In the genomic region with DNA sequence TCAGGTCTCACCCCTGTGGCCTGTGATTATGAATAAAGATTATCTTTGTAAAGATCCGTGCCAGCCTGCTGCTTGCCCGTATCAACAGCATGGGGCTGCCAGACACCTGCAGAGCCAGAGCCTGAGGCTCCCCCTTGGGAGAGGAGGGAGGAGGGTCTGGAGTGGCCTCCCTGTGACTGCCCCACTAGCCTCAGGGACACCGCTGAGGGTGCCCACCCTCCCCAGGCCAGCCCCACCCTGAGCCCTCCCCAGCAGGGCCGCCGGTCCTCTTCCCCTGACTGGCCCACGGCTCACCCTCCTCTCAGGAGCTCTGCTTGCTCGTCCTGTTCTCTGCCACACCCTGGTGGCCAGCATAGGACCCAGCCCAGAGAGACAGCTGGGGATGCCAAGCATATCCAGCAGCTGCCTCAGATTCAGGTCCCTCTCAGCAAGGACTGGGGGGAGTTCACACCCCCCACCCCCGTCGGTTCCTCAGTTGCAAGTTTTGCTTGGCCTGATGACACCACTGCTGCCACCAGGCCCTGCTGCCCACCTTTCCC, we compare ENCODE assay signal across 11 cellular contexts. TPM values are rescaled to one million over a fixed set of nuclear protein-coding genes. Genes with fewer than 3 reads are reported as not detected.
DNase-seq lines count a peak whose midpoint lies in the region; ATAC-seq, FAIRE-seq and TF ChIP-seq lines count a peak whose summit lies in the region.
"Had no signal": no experiment of that assay in that cellular context is flagged by ENCODE, and none has a peak within 500 bp of the region (broad histone marks: within the 10 kb centered on the region; RNA-seq: fewer than 3 reads in every experiment).

No MANE protein-coding gene starts in this region.

- H3K4me1 ChIP-seq in HepG2 (ENCODE audit: insufficient read depth, low read length) (peaks cover 38% of the 10 kb centered on the region), right lobe of liver (peaks cover 0 to 49% (median 23%) of the 10 kb centered on the region in 4 donors)

- H3K9ac ChIP-seq in HepG2 (ENCODE audit: insufficient read depth, low read depth, low read length) = no peak overlapping the region

- H3K4me2 ChIP-seq in HepG2 (ENCODE audit: low read depth, low read length) = peak overlapping the region; percentile 94; the same call in 1 of the 2 replicates

- no peaks in the 10 kb centered on the region for H3K27me3 Mint-ChIP-seq in activated naive CD8-positive, alpha-beta T cell treated with anti-CD3 and anti-CD28 coated beads for 36 hours
- H3K27me3 Mint-ChIP-seq in memory B cell = no peaks in the 10 kb centered on the region

- in situ Hi-C loops in HepG2 (cut with HindIII; ENCODE audit: extremely low pct_ligation_motif_present, low pct_unique_long_range_greater_than_20kb) = no loop called here

- ATAC-seq in HepG2 (peak; percentile 33), right lobe of liver (no peak), memory B cell (ENCODE audit: low read depth) (no peak), GM21786 (IDR thresholded peaks at IDR 0.05; ENCODE audit: unreplicated experiment) (no peak)

- H3K27ac ChIP-seq in HepG2 (ENCODE audit: extremely low read length, insufficient read depth, low read length) (no peak overlapping the region), right lobe of liver (no peak overlapping the region)

- no peaks in the 10 kb centered on the region for H3K9me3 Mint-ChIP-seq in activated naive CD8-positive, alpha-beta T cell treated with anti-CD3 and anti-CD28 coated beads for 36 hours
- H3K9me3 Mint-ChIP-seq in memory B cell = no peaks in the 10 kb centered on the region

- BruUV-seq in HepG2 (replicated peaks; lab: Mats Ljungman, UMichigan) = no TSS peak

- H3K36me3 ChIP-seq in HepG2 (replicated peaks in 1 of 2; ENCODE audit: control insufficient read depth in 1 of 2, insufficient read depth in 2 of 2, low read length in 2 of 2) (peaks cover 13 to 20% of the 10 kb centered on the region in 2 experiments; a peak in 3 of 5 replicates), right lobe of liver (peaks cover 0 to 17% (median 4%) of the 10 kb centered on the region in 4 donors)

- POLR2A ChIA-PET in HepG2 (lab: Yijun Ruan, JAX) = interaction anchor here (0.6 to 3.8 kb wide), 9 partner anchors 8 to 50 kb away, joined by 3 to 52 read pairs (median 11); a partner anchor contains a TSS

- peaks cover 8% of the 10 kb centered on the region for H3K36me3 Mint-ChIP-seq in activated naive CD8-positive, alpha-beta T cell treated with anti-CD3 and anti-CD28 coated beads for 36 hours
- H3K36me3 Mint-ChIP-seq in memory B cell = peaks cover 4% of the 10 kb centered on the region

- no peak for TF ChIP-seq RAD21 in HepG2 (CRISPR knock-in tag; IDR thresholded peaks at IDR 0.05)

- H3K4me3 Mint-ChIP-seq in activated naive CD8-positive, alpha-beta T cell treated with anti-CD3 and anti-CD28 coated beads for 36 hours = peak overlapping the region; percentile 65
- peak overlapping the region; percentile 47 for H3K4me3 Mint-ChIP-seq in memory B cell

- H2AFZ ChIP-seq in HepG2 (ENCODE audit: low read length) = no peak overlapping the region

- H3K27me3 ChIP-seq in HepG2 (ENCODE audit: control insufficient read depth in 1 of 2, insufficient read depth in 2 of 2, low read length in 2 of 2) (no peaks in the 10 kb centered on the region), right lobe of liver (no peaks in the 10 kb centered on the region)

- H3K9me3 ChIP-seq in HepG2 (ENCODE audit: low read length) (no peaks in the 10 kb centered on the region), right lobe of liver (no peaks in the 10 kb centered on the region)

- 92% methylated on average over 4 of the region's 9 CpGs for WGBS in HepG2 (ENCODE audit: low lambda C conversion rate)
- WGBS in right lobe of liver (ENCODE audit: insufficient coverage, low coverage, low lambda C conversion rate, missing lambda C conversion rate) = 78% methylated on average over 3 of the region's 9 CpGs

- FAIRE-seq in HepG2 (lab: Jason Lieb, UNC) = no peak

- DNase-seq in HepG2 (ENCODE audit: low spot score) (no peak), right lobe of liver (no peak), memory B cell (ENCODE audit: low spot score in 2 of 2) (no peak), D341Med (ENCODE audit: low spot score) (no peak), A172 (ENCODE audit: low spot score) (no peak), cortex of kidney (lab: John Stamatoyannopoulos, UW) (no peak)
- no peak for DNase-seq in activated naive CD8-positive, alpha-beta T cell treated with anti-CD3 and anti-CD28 coated beads for 36 hours
- DNase-seq: cerebellar nuclear complex, DMS79 treated with DMSO at 0.1 percent for 48 hours had no signal

- H4K20me1 ChIP-seq in HepG2 (ENCODE audit: insufficient read depth, low read length) = no peaks in the 10 kb centered on the region

- TF ChIP-seq CTCF in HepG2 (CRISPR knock-in tag; IDR thresholded peaks at IDR 0.05) = peak; percentile 34
- TF ChIP-seq CTCF in right lobe of liver (IDR thresholded peaks at IDR 0.05) = no peak

- CTCF ChIA-PET in HepG2 (lab: Yijun Ruan, JAX; ENCODE audit: low intra/inter-chr PET ratio, low total read pairs) = interaction anchor here (0.9 to 2.6 kb wide), 3 partner anchors 37 to 45 kb away, joined by 3 to 19 read pairs (median 16); a partner anchor contains a TSS

- H3K27ac Mint-ChIP-seq in activated naive CD8-positive, alpha-beta T cell treated with anti-CD3 and anti-CD28 coated beads for 36 hours = no peak overlapping the region
- peak overlapping the region; percentile 82 for H3K27ac Mint-ChIP-seq in memory B cell

- no peak; a peak in 1 of 4 replicates for TF ChIP-seq POLR2A in HepG2 (IDR thresholded peaks at IDR 0.05; ENCODE audit: insufficient read depth in 1 of 2, low read depth in 2 of 2, low read length in 2 of 2)
- TF ChIP-seq POLR2A in right lobe of liver (IDR thresholded peaks at IDR 0.05) = no peak

- intact Hi-C loops in HepG2 (cut with micrococcal nuclease; ENCODE audit: unreplicated experiment) = no loop called here
- intact Hi-C loops in right lobe of liver (cut with DNase I) = no loop called here

- TF ChIP-seq EP300 in HepG2 (IDR thresholded peaks at IDR 0.05; ENCODE audit: low read depth in 2 of 2, low read length in 2 of 2) = no peak
- no peak for TF ChIP-seq EP300 in HepG2 (CRISPR knock-in tag; IDR thresholded peaks at IDR 0.05; ENCODE audit: borderline replicate concordance)

- peaks cover 22% of the 10 kb centered on the region for H3K4me1 Mint-ChIP-seq in activated naive CD8-positive, alpha-beta T cell treated with anti-CD3 and anti-CD28 coated beads for 36 hours
- H3K4me1 Mint-ChIP-seq in memory B cell = peaks cover 15% of the 10 kb centered on the region

- H3K79me2 ChIP-seq in HepG2 (ENCODE audit: insufficient read depth, low read length) = peaks cover 37% of the 10 kb centered on the region

- H3K4me3 ChIP-seq in HepG2 (replicated peaks in 1 of 3; ENCODE audit: insufficient read depth in 1 of 3, low read depth in 2 of 3, low read length in 3 of 3) (no peak overlapping the region), right lobe of liver (no peak overlapping the region)
- H3K4me3 ChIP-seq: lung had no signal

RNA-seq across cellular contexts. Expression of a gene that starts 1.9 kb away (rescaled TPM):
- total RNA-seq in HepG2 (2016; rRNA removed; fragmentation: Illumina TruSeq; extraction: Trizol) (41.2 and 49.4 TPM in 2 replicates), right lobe of liver (10 to 100 TPM; 21.5 to 53.3 (median 25.5) TPM)
- total RNA-seq in HepG2 (2016; cell fraction: cytosol; rRNA removed; fragmentation: Illumina TruSeq; extraction: Trizol; ENCODE audit: low read depth) = 92.0 and 105 TPM in 2 replicates
- total RNA-seq in HepG2 (2016; cell fraction: insoluble cytoplasmic fraction; rRNA removed; fragmentation: Illumina TruSeq; extraction: Trizol) = 41.5 and 51.7 TPM in 2 replicates
- total RNA-seq in HepG2 (2016; cell fraction: membrane; rRNA removed; fragmentation: Illumina TruSeq; extraction: Trizol) = 94.3 and 110 TPM in 2 replicates
- 19.3 TPM in 2 replicates for total RNA-seq in HepG2 (2016; cell fraction: nucleus; rRNA removed; fragmentation: Illumina TruSeq; extraction: Trizol)
- 35.9 and 44.8 TPM in 2 replicates for polyA plus RNA-seq in HepG2 (2011; rRNA removed)
- 38.7 and 58.7 TPM in 2 replicates for polyA plus RNA-seq in HepG2 (2011; cell fraction: cytosol; rRNA removed)
- 26.1 and 28.6 TPM in 2 replicates for polyA plus RNA-seq in HepG2 (2011; cell fraction: nucleus; rRNA removed)
- 18.0 and 31.4 TPM in 2 replicates for polyA plus RNA-seq in HepG2 (2012)
- polyA plus RNA-seq in HepG2 (2016; cell fraction: cytosol; fragmentation: Illumina TruSeq; extraction: Trizol; ENCODE audit: low read depth) = 109 and 132 TPM in 2 replicates
- polyA plus RNA-seq in HepG2 (2016; cell fraction: insoluble cytoplasmic fraction; fragmentation: Illumina TruSeq; extraction: Trizol; ENCODE audit: low read depth) = 49.3 and 50.3 TPM in 2 replicates
- 89.4 and 104 TPM in 2 replicates for polyA plus RNA-seq in HepG2 (2016; cell fraction: membrane; fragmentation: Illumina TruSeq; extraction: Trizol; ENCODE audit: low read depth)
- 39.2 and 44.3 TPM in 2 replicates for polyA plus RNA-seq in HepG2 (2016; cell fraction: nucleus; fragmentation: Illumina TruSeq; extraction: Trizol; ENCODE audit: insufficient read depth, low read depth)
- polyA minus RNA-seq in HepG2 (2011; rRNA and poly(A)+ RNA removed; ENCODE audit: low replicate concordance) = 18.2 and 39.2 TPM in 2 replicates
- 12.4 and 13.8 TPM in 2 replicates for polyA minus RNA-seq in HepG2 (2011; cell fraction: cytosol; rRNA and poly(A)+ RNA removed)
- polyA minus RNA-seq in HepG2 (2011; cell fraction: nucleus; rRNA and poly(A)+ RNA removed) = 4.1 TPM in 2 replicates
- 10 to 100 TPM; 78.1 to 80.1 TPM for total RNA-seq in activated naive CD8-positive, alpha-beta T cell treated with anti-CD3 and anti-CD28 coated beads for 36 hours
- 257 and 270 TPM in 2 replicates for total RNA-seq in A172 (2014; rRNA removed; shearing (Covaris generic))

RNA-seq across cellular contexts. Expression of a gene that starts 2.0 kb away (rescaled TPM):
- total RNA-seq in HepG2 (2016; rRNA removed; fragmentation: Illumina TruSeq; extraction: Trizol) = 7.4 and 12.3 TPM in 2 replicates
- 22.4 and 23.5 TPM in 2 replicates for total RNA-seq in HepG2 (2016; cell fraction: cytosol; rRNA removed; fragmentation: Illumina TruSeq; extraction: Trizol; ENCODE audit: low read depth)
- total RNA-seq in HepG2 (2016; cell fraction: insoluble cytoplasmic fraction; rRNA removed; fragmentation: Illumina TruSeq; extraction: Trizol) = 6.6 and 15.0 TPM in 2 replicates
- 6.3 and 6.7 TPM in 2 replicates for total RNA-seq in HepG2 (2016; cell fraction: membrane; rRNA removed; fragmentation: Illumina TruSeq; extraction: Trizol)
- 17.6 and 21.6 TPM in 2 replicates for total RNA-seq in HepG2 (2016; cell fraction: nucleus; rRNA removed; fragmentation: Illumina TruSeq; extraction: Trizol)
- polyA plus RNA-seq in HepG2 (2011; rRNA removed) = 15.4 and 21.6 TPM in 2 replicates
- polyA plus RNA-seq in HepG2 (2011; cell fraction: cytosol; rRNA removed) = 5.4 and 9.8 TPM in 2 replicates
- 144 and 175 TPM in 2 replicates for polyA plus RNA-seq in HepG2 (2011; cell fraction: nucleus; rRNA removed)
- polyA plus RNA-seq in HepG2 (2012) = 13.6 and 16.6 TPM in 2 replicates
- 2.4 and 3.3 TPM in 2 replicates for polyA plus RNA-seq in HepG2 (2016; cell fraction: cytosol; fragmentation: Illumina TruSeq; extraction: Trizol; ENCODE audit: low read depth)
- polyA plus RNA-seq in HepG2 (2016; cell fraction: insoluble cytoplasmic fraction; fragmentation: Illumina TruSeq; extraction: Trizol; ENCODE audit: low read depth) = 11.2 and 14.3 TPM in 2 replicates
- polyA plus RNA-seq in HepG2 (2016; cell fraction: membrane; fragmentation: Illumina TruSeq; extraction: Trizol; ENCODE audit: low read depth) = 4.1 TPM in 2 replicates
- 64.9 and 72.0 TPM in 2 replicates for polyA plus RNA-seq in HepG2 (2016; cell fraction: nucleus; fragmentation: Illumina TruSeq; extraction: Trizol; ENCODE audit: insufficient read depth, low read depth)
- 27.3 and 55.4 TPM in 2 replicates for polyA minus RNA-seq in HepG2 (2011; rRNA and poly(A)+ RNA removed; ENCODE audit: low replicate concordance)
- 14.7 and 17.5 TPM in 2 replicates for polyA minus RNA-seq in HepG2 (2011; cell fraction: cytosol; rRNA and poly(A)+ RNA removed)
- 33.0 and 36.8 TPM in 2 replicates for polyA minus RNA-seq in HepG2 (2011; cell fraction: nucleus; rRNA and poly(A)+ RNA removed)
- total RNA-seq in right lobe of liver = 10 to 100 TPM; 16.1 to 36.5 (median 27.9) TPM
- total RNA-seq in activated naive CD8-positive, alpha-beta T cell treated with anti-CD3 and anti-CD28 coated beads for 36 hours = 10 to 100 TPM; 42.6 to 48.3 TPM
- total RNA-seq in A172 (2014; rRNA removed; shearing (Covaris generic)) = 23.1 and 29.2 TPM in 2 replicates

RNA-seq across cellular contexts. Expression of a gene that starts 10.2 kb away (rescaled TPM):
- total RNA-seq in HepG2 (2016; rRNA removed; fragmentation: Illumina TruSeq; extraction: Trizol) (17.5 and 19.2 TPM in 2 replicates), right lobe of liver (10 to 100 TPM; 12.1 to 28.9 (median 18.1) TPM)
- total RNA-seq in HepG2 (2016; cell fraction: cytosol; rRNA removed; fragmentation: Illumina TruSeq; extraction: Trizol; ENCODE audit: low read depth) = 5.6 and 22.6 TPM in 2 replicates
- total RNA-seq in HepG2 (2016; cell fraction: insoluble cytoplasmic fraction; rRNA removed; fragmentation: Illumina TruSeq; extraction: Trizol) = 15.6 and 20.1 TPM in 2 replicates
- 14.6 and 15.6 TPM in 2 replicates for total RNA-seq in HepG2 (2016; cell fraction: membrane; rRNA removed; fragmentation: Illumina TruSeq; extraction: Trizol)
- total RNA-seq in HepG2 (2016; cell fraction: nucleus; rRNA removed; fragmentation: Illumina TruSeq; extraction: Trizol) = 13.8 and 14.1 TPM in 2 replicates
- polyA plus RNA-seq in HepG2 (2011; rRNA removed) = 10.1 and 12.4 TPM in 2 replicates
- 8.3 and 14.4 TPM in 2 replicates for polyA plus RNA-seq in HepG2 (2011; cell fraction: cytosol; rRNA removed)
- 41.5 and 45.5 TPM in 2 replicates for polyA plus RNA-seq in HepG2 (2011; cell fraction: nucleus; rRNA removed)
- 12.2 and 16.0 TPM in 2 replicates for polyA plus RNA-seq in HepG2 (2012)
- polyA plus RNA-seq in HepG2 (2016; cell fraction: cytosol; fragmentation: Illumina TruSeq; extraction: Trizol; ENCODE audit: low read depth) = 6.0 and 6.8 TPM in 2 replicates
- 17.5 and 21.2 TPM in 2 replicates for polyA plus RNA-seq in HepG2 (2016; cell fraction: insoluble cytoplasmic fraction; fragmentation: Illumina TruSeq; extraction: Trizol; ENCODE audit: low read depth)
- polyA plus RNA-seq in HepG2 (2016; cell fraction: membrane; fragmentation: Illumina TruSeq; extraction: Trizol; ENCODE audit: low read depth) = 10.8 and 12.2 TPM in 2 replicates
- polyA plus RNA-seq in HepG2 (2016; cell fraction: nucleus; fragmentation: Illumina TruSeq; extraction: Trizol; ENCODE audit: insufficient read depth, low read depth) = 25.7 and 31.2 TPM in 2 replicates
- polyA minus RNA-seq in HepG2 (2011; rRNA and poly(A)+ RNA removed; ENCODE audit: low replicate concordance) = 13.0 and 24.4 TPM in 2 replicates
- 14.2 and 15.9 TPM in 2 replicates for polyA minus RNA-seq in HepG2 (2011; cell fraction: cytosol; rRNA and poly(A)+ RNA removed)
- 10.0 and 12.4 TPM in 2 replicates for polyA minus RNA-seq in HepG2 (2011; cell fraction: nucleus; rRNA and poly(A)+ RNA removed)
- 1 to 10 TPM; 7.3 to 7.6 TPM for total RNA-seq in activated naive CD8-positive, alpha-beta T cell treated with anti-CD3 and anti-CD28 coated beads for 36 hours
- 26.9 and 34.5 TPM in 2 replicates for total RNA-seq in A172 (2014; rRNA removed; shearing (Covaris generic))

RNA-seq across cellular contexts. Expression of a gene that starts 15.1 kb away (rescaled TPM):
- total RNA-seq in HepG2 (2016; rRNA removed; fragmentation: Illumina TruSeq; extraction: Trizol) (36.7 and 36.9 TPM in 2 replicates), right lobe of liver (10 to 100 TPM; 17.7 to 28.0 (median 23.9) TPM)
- 13.2 and 14.3 TPM in 2 replicates for total RNA-seq in HepG2 (2016; cell fraction: cytosol; rRNA removed; fragmentation: Illumina TruSeq; extraction: Trizol; ENCODE audit: low read depth)
- total RNA-seq in HepG2 (2016; cell fraction: insoluble cytoplasmic fraction; rRNA removed; fragmentation: Illumina TruSeq; extraction: Trizol) = 37.8 TPM in 2 replicates
- 34.6 and 37.7 TPM in 2 replicates for total RNA-seq in HepG2 (2016; cell fraction: membrane; rRNA removed; fragmentation: Illumina TruSeq; extraction: Trizol)
- 15.2 and 16.6 TPM in 2 replicates for total RNA-seq in HepG2 (2016; cell fraction: nucleus; rRNA removed; fragmentation: Illumina TruSeq; extraction: Trizol)
- polyA plus RNA-seq in HepG2 (2011; rRNA removed) = 23.0 and 23.4 TPM in 2 replicates
- 27.7 and 31.7 TPM in 2 replicates for polyA plus RNA-seq in HepG2 (2011; cell fraction: cytosol; rRNA removed)
- 12.2 and 13.2 TPM in 2 replicates for polyA plus RNA-seq in HepG2 (2011; cell fraction: nucleus; rRNA removed)
- 22.5 and 22.9 TPM in 2 replicates for polyA plus RNA-seq in HepG2 (2012)
- 12.4 and 14.0 TPM in 2 replicates for polyA plus RNA-seq in HepG2 (2016; cell fraction: cytosol; fragmentation: Illumina TruSeq; extraction: Trizol; ENCODE audit: low read depth)
- polyA plus RNA-seq in HepG2 (2016; cell fraction: insoluble cytoplasmic fraction; fragmentation: Illumina TruSeq; extraction: Trizol; ENCODE audit: low read depth) = 38.8 and 39.8 TPM in 2 replicates
- polyA plus RNA-seq in HepG2 (2016; cell fraction: membrane; fragmentation: Illumina TruSeq; extraction: Trizol; ENCODE audit: low read depth) = 29.6 and 33.1 TPM in 2 replicates
- 29.1 and 31.2 TPM in 2 replicates for polyA plus RNA-seq in HepG2 (2016; cell fraction: nucleus; fragmentation: Illumina TruSeq; extraction: Trizol; ENCODE audit: insufficient read depth, low read depth)
- polyA minus RNA-seq in HepG2 (2011; rRNA and poly(A)+ RNA removed; ENCODE audit: low replicate concordance) = 21.9 and 33.0 TPM in 2 replicates
- polyA minus RNA-seq in HepG2 (2011; cell fraction: cytosol; rRNA and poly(A)+ RNA removed) = 12.0 and 13.6 TPM in 2 replicates
- polyA minus RNA-seq in HepG2 (2011; cell fraction: nucleus; rRNA and poly(A)+ RNA removed) = 7.6 TPM in 2 replicates
- total RNA-seq in activated naive CD8-positive, alpha-beta T cell treated with anti-CD3 and anti-CD28 coated beads for 36 hours = 10 to 100 TPM; 37.9 TPM
- total RNA-seq in A172 (2014; rRNA removed; shearing (Covaris generic)) = 115 and 120 TPM in 2 replicates

RNA-seq across cellular contexts. Expression of a gene that starts 15.1 kb away (rescaled TPM):
- total RNA-seq in HepG2 (2016; rRNA removed; fragmentation: Illumina TruSeq; extraction: Trizol) (4.9 and 8.7 TPM in 2 replicates), right lobe of liver (1 to 10 TPM; 4.7 to 9.6 (median 7.4) TPM)
- 2.1 and 2.9 TPM in 2 replicates for total RNA-seq in HepG2 (2016; cell fraction: cytosol; rRNA removed; fragmentation: Illumina TruSeq; extraction: Trizol; ENCODE audit: low read depth)
- 4.4 and 9.2 TPM in 2 replicates for total RNA-seq in HepG2 (2016; cell fraction: insoluble cytoplasmic fraction; rRNA removed; fragmentation: Illumina TruSeq; extraction: Trizol)
- 2.6 and 3.0 TPM in 2 replicates for total RNA-seq in HepG2 (2016; cell fraction: membrane; rRNA removed; fragmentation: Illumina TruSeq; extraction: Trizol)
- 7.6 and 9.3 TPM in 2 replicates for total RNA-seq in HepG2 (2016; cell fraction: nucleus; rRNA removed; fragmentation: Illumina TruSeq; extraction: Trizol)
- 3.6 and 4.2 TPM in 2 replicates for polyA plus RNA-seq in HepG2 (2011; rRNA removed)
- 1.4 and 2.3 TPM in 2 replicates for polyA plus RNA-seq in HepG2 (2011; cell fraction: cytosol; rRNA removed)
- polyA plus RNA-seq in HepG2 (2011; cell fraction: nucleus; rRNA removed) = 31.8 and 46.8 TPM in 2 replicates
- polyA plus RNA-seq in HepG2 (2012) = 4.0 and 5.5 TPM in 2 replicates
- 0.87 and 1.3 TPM in 2 replicates for polyA plus RNA-seq in HepG2 (2016; cell fraction: cytosol; fragmentation: Illumina TruSeq; extraction: Trizol; ENCODE audit: low read depth)
- 4.5 and 6.6 TPM in 2 replicates for polyA plus RNA-seq in HepG2 (2016; cell fraction: insoluble cytoplasmic fraction; fragmentation: Illumina TruSeq; extraction: Trizol; ENCODE audit: low read depth)
- polyA plus RNA-seq in HepG2 (2016; cell fraction: membrane; fragmentation: Illumina TruSeq; extraction: Trizol; ENCODE audit: low read depth) = 1.6 and 1.8 TPM in 2 replicates
- polyA plus RNA-seq in HepG2 (2016; cell fraction: nucleus; fragmentation: Illumina TruSeq; extraction: Trizol; ENCODE audit: insufficient read depth, low read depth) = 29.3 and 34.2 TPM in 2 replicates
- 5.2 and 15.0 TPM in 2 replicates for polyA minus RNA-seq in HepG2 (2011; rRNA and poly(A)+ RNA removed; ENCODE audit: low replicate concordance)
- polyA minus RNA-seq in HepG2 (2011; cell fraction: cytosol; rRNA and poly(A)+ RNA removed) = 2.1 and 2.4 TPM in 2 replicates
- polyA minus RNA-seq in HepG2 (2011; cell fraction: nucleus; rRNA and poly(A)+ RNA removed) = 3.4 and 4.5 TPM in 2 replicates
- 10 to 100 TPM; 37.6 to 38.8 TPM for total RNA-seq in activated naive CD8-positive, alpha-beta T cell treated with anti-CD3 and anti-CD28 coated beads for 36 hours
- total RNA-seq in A172 (2014; rRNA removed; shearing (Covaris generic)) = 23.8 and 25.5 TPM in 2 replicates
